ENCODE assay signal across 13 cellular contexts in genomic region chr5:142753114-142753764, GRCh38. TPM values are rescaled to one million over a fixed set of nuclear protein-coding genes. Genes with fewer than 3 reads are reported as not detected.
DNase-seq lines count a peak whose midpoint lies in the region; ATAC-seq and TF ChIP-seq lines count a peak whose summit lies in the region.
"Had no signal": no experiment of that assay in that cellular context is flagged by ENCODE, and none has a peak within 500 bp of the region (broad histone marks: within the 10 kb centered on the region; RNA-seq: fewer than 3 reads in every experiment).

No MANE protein-coding gene starts in this region.

- H3K27ac ChIP-seq in C4-2B = peak overlapping the region; percentile 76; the same call in 1 of the 2 replicates
- peak overlapping the region; percentile 78 to 89 for H3K27ac ChIP-seq in right atrium auricular region
- H3K27ac ChIP-seq in vagina = no peak overlapping the region

- DNase-seq in astrocyte of the hippocampus (ENCODE audit: low read depth, low spot score) (peak; percentile 33), right atrium auricular region (ENCODE audit: low spot score) (peak; percentile 87), posterior cingulate gyrus (peak in 9 of 10 donors; percentile 27 to 92 (median 61)), SW480 (ENCODE audit: low spot score) (no peak), vagina (ENCODE audit: extremely low spot score in 2 of 2) (no peak)
- no peak for DNase-seq in activated T-helper 1 cell treated with anti-CD3 and anti-CD28 coated beads, Interleukin-12 subunit alpha, Interleukin-12 subunit beta, Interleukin-2, Interleukin-4 antibody, amounts not matched to agents 30 ng/mL and 10 ng/mL and 1 ng/mL, durations not matched to agents 14 hours and 24 hours and 36 hours (ENCODE audit: low spot score)
- DNase-seq: activated naive CD4-positive, alpha-beta T cell treated with anti-CD3 and anti-CD28 coated beads, Interleukin-2, amount 50 U/mL, for 16 hours; BE2C; KG1; mucosa of descending colon; NCI-H82 had no signal

- TF ChIP-seq CTCF in C4-2B (conservative IDR thresholded peaks at IDR 0.05) = no peak
- TF ChIP-seq CTCF in right atrium auricular region (IDR thresholded peaks at IDR 0.05) = no peak
- no peak for TF ChIP-seq CTCF in vagina (IDR thresholded peaks at IDR 0.05)

- H3K9me3 ChIP-seq in right atrium auricular region (no peaks in the 10 kb centered on the region), vagina (no peaks in the 10 kb centered on the region)
- H3K9me3 ChIP-seq: BE2C, mucosa of descending colon had no signal

- peaks cover 2 to 35% of the 10 kb centered on the region in 2 donors for H3K4me1 ChIP-seq in right atrium auricular region
- peaks cover 11% of the 10 kb centered on the region for H3K4me1 ChIP-seq in vagina

- intact Hi-C loops in posterior cingulate gyrus (cut with DNase I) (no loop called here), vagina (cut with DNase I) (no loop called here)
- intact Hi-C loops in activated T-helper 1 cell treated with anti-CD3 and anti-CD28 coated beads, Interleukin-12 subunit alpha, Interleukin-12 subunit beta, Interleukin-2, Interleukin-4 antibody, amounts not matched to agents 30 ng/mL and 10 ng/mL and 1 ng/mL, durations not matched to agents 14 hours and 24 hours and 36 hours (cut with micrococcal nuclease) = no loop called here

- ATAC-seq in HG02610 (IDR thresholded peaks at IDR 0.05; ENCODE audit: unreplicated experiment) = no peak
- ATAC-seq: mucosa of descending colon had no signal

- no peaks in the 10 kb centered on the region for H3K36me3 Mint-ChIP-seq in activated T-helper 1 cell treated with anti-CD3 and anti-CD28 coated beads, Interleukin-12 subunit alpha, Interleukin-12 subunit beta, Interleukin-2, Interleukin-4 antibody, amounts not matched to agents 30 ng/mL and 10 ng/mL and 1 ng/mL, durations not matched to agents 14 hours and 24 hours and 36 hours (ENCODE audit: low read depth)

- TF ChIP-seq POLR2A in vagina (IDR thresholded peaks at IDR 0.05) = no peak

- no peak overlapping the region for H3K4me3 Mint-ChIP-seq in activated T-helper 1 cell treated with anti-CD3 and anti-CD28 coated beads, Interleukin-12 subunit alpha, Interleukin-12 subunit beta, Interleukin-2, Interleukin-4 antibody, amounts not matched to agents 30 ng/mL and 10 ng/mL and 1 ng/mL, durations not matched to agents 14 hours and 24 hours and 36 hours

- H3K27me3 ChIP-seq in right atrium auricular region (no peaks in the 10 kb centered on the region), vagina (no peaks in the 10 kb centered on the region)
- H3K27me3 ChIP-seq: BE2C had no signal

- peaks cover 2% of the 10 kb centered on the region for H3K27me3 Mint-ChIP-seq in activated T-helper 1 cell treated with anti-CD3 and anti-CD28 coated beads, Interleukin-12 subunit alpha, Interleukin-12 subunit beta, Interleukin-2, Interleukin-4 antibody, amounts not matched to agents 30 ng/mL and 10 ng/mL and 1 ng/mL, durations not matched to agents 14 hours and 24 hours and 36 hours (ENCODE audit: insufficient read depth)

- no peaks in the 10 kb centered on the region for H3K9me3 Mint-ChIP-seq in activated T-helper 1 cell treated with anti-CD3 and anti-CD28 coated beads, Interleukin-12 subunit alpha, Interleukin-12 subunit beta, Interleukin-2, Interleukin-4 antibody, amounts not matched to agents 30 ng/mL and 10 ng/mL and 1 ng/mL, durations not matched to agents 14 hours and 24 hours and 36 hours

- H3K4me3 ChIP-seq in right atrium auricular region (no peak overlapping the region), vagina (no peak overlapping the region)
- H3K4me3 ChIP-seq: mucosa of descending colon had no signal

- H3K27ac Mint-ChIP-seq in activated T-helper 1 cell treated with anti-CD3 and anti-CD28 coated beads, Interleukin-12 subunit alpha, Interleukin-12 subunit beta, Interleukin-2, Interleukin-4 antibody, amounts not matched to agents 30 ng/mL and 10 ng/mL and 1 ng/mL, durations not matched to agents 14 hours and 24 hours and 36 hours = no peak overlapping the region

- H3K4me1 Mint-ChIP-seq in activated T-helper 1 cell treated with anti-CD3 and anti-CD28 coated beads, Interleukin-12 subunit alpha, Interleukin-12 subunit beta, Interleukin-2, Interleukin-4 antibody, amounts not matched to agents 30 ng/mL and 10 ng/mL and 1 ng/mL, durations not matched to agents 14 hours and 24 hours and 36 hours (ENCODE audit: low read depth) = peaks cover 24% of the 10 kb centered on the region

- H3K36me3 ChIP-seq in right atrium auricular region (no peaks in the 10 kb centered on the region), vagina (no peaks in the 10 kb centered on the region)
- H3K36me3 ChIP-seq: BE2C had no signal

RNA-seq across cellular contexts. Expression of gene ARHGAP26, which starts 16.9 kb away (rescaled TPM):
- total RNA-seq in right atrium auricular region = 10 to 100 TPM; 29.8 to 31.6 TPM
- 20.0 and 21.2 TPM in 2 replicates for total RNA-seq in activated T-helper 1 cell treated with anti-CD3 and anti-CD28 coated beads, Interleukin-12 subunit alpha, Interleukin-12 subunit beta, Interleukin-2, Interleukin-4 antibody, amounts not matched to agents 30 ng/mL and 10 ng/mL and 1 ng/mL, durations not matched to agents 14 hours and 24 hours and 36 hours
- 42.5 TPM for total RNA-seq in vagina

Comparison
In these comparisons a context has a peak if more than half of its experiments do, and no peak if none do; other contexts are left out.
1. DNase-seq: peak in astrocyte of the hippocampus (single experiment), right atrium auricular region (single experiment) and posterior cingulate gyrus (9 of 10); none in activated T-helper 1 cell treated with anti-CD3 and anti-CD28 coated beads, Interleukin-12 subunit alpha, Interleukin-12 subunit beta, Interleukin-2, Interleukin-4 antibody, amounts not matched to agents 30 ng/mL and 10 ng/mL and 1 ng/mL, durations not matched to agents 14 hours and 24 hours and 36 hours (single experiment), SW480 (single experiment) and vagina (0 of 2).